9 cellular contexts compared by ENCODE assay signal in the genomic region with DNA sequence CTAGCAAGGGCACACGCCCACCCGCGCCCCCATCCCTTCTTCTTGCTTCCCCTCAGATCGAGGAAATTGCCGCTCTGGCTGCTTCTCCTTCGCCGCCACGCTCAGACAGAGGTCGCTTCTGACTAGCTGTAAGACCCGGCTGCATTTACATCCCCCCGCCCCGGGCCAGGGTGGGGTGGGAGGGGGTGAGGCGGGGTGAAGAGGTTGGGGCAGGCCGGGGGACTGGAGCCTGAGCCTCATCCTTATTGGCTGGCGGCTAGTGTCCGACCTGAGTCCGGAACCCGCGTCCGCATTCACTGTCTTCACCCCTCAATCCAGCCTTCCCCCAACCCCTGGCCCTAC. TPM values are rescaled to one million over a fixed set of nuclear protein-coding genes. Genes with fewer than 3 reads are reported as not detected.
DNase-seq lines count a peak whose midpoint lies in the region; ATAC-seq and TF ChIP-seq lines count a peak whose summit lies in the region.
"Had no signal": no experiment of that assay in that cellular context is flagged by ENCODE, and none has a peak within 500 bp of the region (broad histone marks: within the 10 kb centered on the region; RNA-seq: fewer than 3 reads in every experiment).

No MANE protein-coding gene starts in this region.

- POLR2A ChIA-PET in activated CD4-positive, alpha-beta T cell treated with anti-CD3 and anti-CD28 coated beads, Interleukin-2, amount 10 ng/mL, durations not matched to agents 7 days and 5 days (lab: Charles Lee), result no interaction called here

- peaks cover 3% of the 10 kb centered on the region for H3K36me3 Mint-ChIP-seq in activated CD4-positive, alpha-beta T cell treated with anti-CD3 and anti-CD28 coated beads, Interleukin-2, amount 10 ng/mL, durations not matched to agents 7 days and 5 days (ENCODE audit: low read depth)
- H3K36me3 Mint-ChIP-seq in brain, result no peaks in the 10 kb centered on the region
- no peaks in the 10 kb centered on the region for H3K36me3 Mint-ChIP-seq in memory B cell

- H3K9me3 Mint-ChIP-seq in activated CD4-positive, alpha-beta T cell treated with anti-CD3 and anti-CD28 coated beads, Interleukin-2, amount 10 ng/mL, durations not matched to agents 7 days and 5 days, result no peaks in the 10 kb centered on the region
- H3K9me3 Mint-ChIP-seq in brain (no peaks in the 10 kb centered on the region), memory B cell (no peaks in the 10 kb centered on the region)

- peaks cover 26 to 33% of the 10 kb centered on the region in 2 donors for H3K4me1 ChIP-seq in thoracic aorta (ENCODE audit: control insufficient read depth in 1 of 2, low read depth in 2 of 2)

- H3K36me3 ChIP-seq in thoracic aorta, result no peaks in the 10 kb centered on the region

- H3K4me3 Mint-ChIP-seq in activated CD4-positive, alpha-beta T cell treated with anti-CD3 and anti-CD28 coated beads, Interleukin-2, amount 10 ng/mL, durations not matched to agents 7 days and 5 days, result peak overlapping the region; percentile 39
- H3K4me3 Mint-ChIP-seq in brain (peak overlapping the region; percentile 75 to 87 (median 78)), memory B cell (no peak overlapping the region)

- H3K4me3 ChIP-seq in thoracic aorta, result peak overlapping the region; percentile 73

- no peak overlapping the region for H3K27ac Mint-ChIP-seq in activated CD4-positive, alpha-beta T cell treated with anti-CD3 and anti-CD28 coated beads, Interleukin-2, amount 10 ng/mL, durations not matched to agents 7 days and 5 days
- no peak overlapping the region for H3K27ac Mint-ChIP-seq in brain
- peak overlapping the region; percentile 62 for H3K27ac Mint-ChIP-seq in memory B cell

- no peak for TF ChIP-seq CTCF in brain (conservative IDR thresholded peaks at IDR 0.05)
- no peak for TF ChIP-seq CTCF in thoracic aorta (IDR thresholded peaks at IDR 0.05)

- CTCF ChIA-PET in activated CD4-positive, alpha-beta T cell treated with anti-CD3 and anti-CD28 coated beads, Interleukin-2, amount 10 ng/mL, durations not matched to agents 7 days and 5 days (lab: Charles Lee), result interaction anchor here (1.1 kb wide), 1 partner anchor 15 kb away, joined by 3 read pairs; no protein-coding TSS in a partner anchor

- ATAC-seq in memory B cell (ENCODE audit: low read depth) (no peak), thoracic aorta (ENCODE audit: insufficient number of reproducible peaks, low FRiP score, low read depth) (no peak), HG03439 (IDR thresholded peaks at IDR 0.05; ENCODE audit: unreplicated experiment) (no peak)

- peaks cover 61% of the 10 kb centered on the region for H3K27me3 Mint-ChIP-seq in activated CD4-positive, alpha-beta T cell treated with anti-CD3 and anti-CD28 coated beads, Interleukin-2, amount 10 ng/mL, durations not matched to agents 7 days and 5 days
- H3K27me3 Mint-ChIP-seq in brain (peaks cover 43% of the 10 kb centered on the region), memory B cell (peaks cover 33% of the 10 kb centered on the region)

- H3K4me1 Mint-ChIP-seq in activated CD4-positive, alpha-beta T cell treated with anti-CD3 and anti-CD28 coated beads, Interleukin-2, amount 10 ng/mL, durations not matched to agents 7 days and 5 days, result peaks cover 22% of the 10 kb centered on the region
- peaks cover 46% of the 10 kb centered on the region for H3K4me1 Mint-ChIP-seq in brain
- H3K4me1 Mint-ChIP-seq in memory B cell, result peaks cover 22% of the 10 kb centered on the region

- H3K9me3 ChIP-seq in thoracic aorta, result no peaks in the 10 kb centered on the region

- no peak for DNase-seq in activated CD4-positive, alpha-beta T cell treated with anti-CD3 and anti-CD28 coated beads, Interleukin-2, amount 10 ng/mL, durations not matched to agents 7 days and 5 days
- DNase-seq in activated CD4-positive, alpha-beta T cell treated with anti-CD3 and anti-CD28 coated beads for 4 hours, result no peak
- DNase-seq in memory B cell (ENCODE audit: low spot score in 2 of 2) (no peak), thoracic aorta (ENCODE audit: low spot score) (no peak)
- no peak for DNase-seq in activated CD4-positive, CD25-positive, alpha-beta regulatory T cell treated with anti-CD3 and anti-CD28 coated beads, Interleukin-2, amount 50 U/mL, for 72 hours
- no peak for DNase-seq in effector CD4-positive, alpha-beta T cell

- peaks cover 25% of the 10 kb centered on the region for H3K27me3 ChIP-seq in thoracic aorta (replicated peaks; ENCODE audit: insufficient read depth)

- H3K27ac ChIP-seq in thoracic aorta, result no peak overlapping the region

RNA-seq across cellular contexts. Expression of gene NR5A2, which starts 11.1 kb away (rescaled TPM):
- total RNA-seq in activated CD4-positive, alpha-beta T cell treated with anti-CD3 and anti-CD28 coated beads, Interleukin-2, amount 10 ng/mL, durations not matched to agents 7 days and 5 days, result not detected
- polyA plus RNA-seq in brain (ENCODE audit: insufficient read depth, low read depth, low replicate concordance), result 0.53 TPM
- 1 to 10 TPM; 2.7 to 3.6 TPM for total RNA-seq in thoracic aorta
- total RNA-seq: A673 had no signal
